ENCODE assay signal across 1 cellular context in genomic region chr2:217790681-217791392, GRCh38.
A peak's percentile ranks its signal among the peaks of the same experiment; 100 is the strongest.
TF ChIP-seq lines count a peak whose summit lies in the region.

No MANE protein-coding gene starts in this region.

TF ChIP-seq in HepG2, 621 proteins besides CTCF, POLR2A, EP300 and RAD21 (continued from another document):
- no peak for TF ChIP-seq HNF1A (IDR thresholded peaks at IDR 0.05; ENCODE audit: low read depth)
- TF ChIP-seq HNF1A (CRISPR knock-in tag; IDR thresholded peaks at IDR 0.05; ENCODE audit: borderline replicate concordance): no peak
- TF ChIP-seq FUBP1 (CRISPR knock-in tag; IDR thresholded peaks at IDR 0.05; ENCODE audit: borderline replicate concordance): 0 out of 2 replicates have a peak, but pooled peaks have one; percentile 64
- peak; percentile 31 for TF ChIP-seq ZNF883 (CRISPR knock-in tag; IDR thresholded peaks at IDR 0.05; ENCODE audit: not compliant biosample characterization)
- TF ChIP-seq ZNF672 (CRISPR knock-in tag; IDR thresholded peaks at IDR 0.05): peak; percentile 96
- TF ChIP-seq ZNF160 (CRISPR knock-in tag; IDR thresholded peaks at IDR 0.05): 0 out of 2 replicates have a peak, but pooled peaks have one; percentile 7
- TF ChIP-seq GFI1 (CRISPR knock-in tag; IDR thresholded peaks at IDR 0.05; ENCODE audit: borderline replicate concordance): no peak
- TF ChIP-seq ZNF3 (CRISPR knock-in tag; IDR thresholded peaks at IDR 0.05): no peak
